ENCODE assay signal across 1 cellular context in the genomic region with DNA sequence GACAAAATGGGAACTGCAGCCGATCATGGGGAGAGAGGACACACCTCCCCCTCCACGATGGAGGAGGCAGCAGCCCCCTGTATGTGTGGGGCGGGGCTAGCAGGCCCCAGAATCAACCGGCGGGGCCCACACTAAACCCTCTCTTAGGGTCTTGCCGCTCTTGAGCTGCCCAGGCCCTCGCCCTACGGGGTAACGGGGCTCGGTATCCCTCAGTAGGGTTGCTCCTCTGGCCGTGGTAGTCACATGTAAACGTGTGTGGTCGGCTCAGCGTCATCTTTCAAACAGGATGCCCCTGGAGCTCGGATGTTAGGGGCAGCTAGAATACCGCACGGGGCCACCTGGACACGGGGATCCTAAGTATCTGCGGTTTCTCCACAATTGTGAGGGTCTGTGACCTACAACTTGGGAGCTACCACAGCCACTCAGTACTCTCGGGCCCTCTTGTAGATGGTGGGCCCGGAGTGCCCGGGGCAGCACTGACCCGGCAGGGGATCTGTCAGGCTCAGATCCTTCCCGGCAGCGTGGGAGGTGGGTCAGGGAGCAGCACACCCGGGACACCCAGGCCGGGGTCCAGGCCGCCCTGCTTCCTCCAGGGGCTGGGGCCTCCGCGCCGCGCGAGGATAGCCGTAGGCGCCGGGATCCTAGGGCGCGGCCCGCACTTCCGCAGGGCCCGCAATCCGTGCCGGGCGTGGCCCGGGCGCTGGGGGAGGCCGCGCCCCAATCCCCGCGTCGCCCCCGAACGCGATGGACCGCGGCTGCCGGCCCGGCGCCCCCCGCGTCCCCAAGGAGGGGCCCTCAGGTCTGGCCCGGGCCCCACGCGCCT.
TF ChIP-seq lines count a peak whose summit lies in the region.

No MANE protein-coding gene starts in this region.

TF ChIP-seq in K562, 482 proteins besides CTCF, POLR2A, EP300 and RAD21 (continued from another document):
- peak in 1 of 2 experiments; percentile 40; a peak in 1 of 4 replicates for TF ChIP-seq MAZ (CRISPR knock-in tag; conservative IDR thresholded peaks at IDR 0.05 in 1 of 2, IDR thresholded peaks at IDR 0.05 in 1 of 2)
- peak; percentile 78 for TF ChIP-seq GATAD2B (IDR thresholded peaks at IDR 0.05; ENCODE audit: borderline replicate concordance)
- 0 out of 2 replicates have a peak, but pooled peaks have one; percentile 19 for TF ChIP-seq CTBP1 (IDR thresholded peaks at IDR 0.05; ENCODE audit: borderline replicate concordance)
- TF ChIP-seq MXI1 (IDR thresholded peaks at IDR 0.05; ENCODE audit: low read depth, low read length) = 0 out of 2 replicates have a peak, but pooled peaks have one; percentile 37
- TF ChIP-seq NR4A1 (CRISPR knock-in tag; IDR thresholded peaks at IDR 0.05) = no peak
- TF ChIP-seq NR4A1 (tag; IDR thresholded peaks at IDR 0.05) = no peak
- no peak for TF ChIP-seq ZNF785 (CRISPR knock-in tag; IDR thresholded peaks at IDR 0.05)
- no peak for TF ChIP-seq SETDB1 (IDR thresholded peaks at IDR 0.05; ENCODE audit: low read length)
- TF ChIP-seq SAP30 (IDR thresholded peaks at IDR 0.05; ENCODE audit: borderline replicate concordance, insufficient read depth, low read depth, low read length, poor library complexity, severe bottlenecking) = peak; percentile 77
